7 cellular contexts compared by ENCODE assay signal in the genomic region with DNA sequence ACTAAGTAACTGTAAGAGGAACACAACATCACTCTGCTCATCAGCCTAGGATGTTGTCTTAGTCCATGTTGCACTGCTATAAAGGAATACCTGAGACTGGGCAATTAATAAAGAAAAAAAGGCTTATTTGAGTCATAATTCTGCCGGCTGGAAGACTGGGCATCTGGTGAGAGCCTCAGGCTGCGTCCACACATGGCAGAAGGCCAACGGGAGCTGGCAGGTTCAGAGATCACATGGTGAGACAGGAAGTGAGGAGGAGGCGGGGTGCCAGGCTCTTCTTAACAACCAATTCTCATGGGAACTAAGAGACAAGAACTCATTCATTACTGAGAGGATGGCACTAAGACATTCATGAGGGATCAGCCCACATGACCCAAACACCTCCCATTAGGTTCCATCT. TPM values are rescaled to one million over a fixed set of nuclear protein-coding genes. Genes with fewer than 3 reads are reported as not detected.
DNase-seq lines count a peak whose midpoint lies in the region; ATAC-seq and TF ChIP-seq lines count a peak whose summit lies in the region.

No MANE protein-coding gene starts in this region.

- TF ChIP-seq POLR2A in suprapubic skin (IDR thresholded peaks at IDR 0.05): no peak

- TF ChIP-seq CTCF in suprapubic skin (IDR thresholded peaks at IDR 0.05): no peak

- H3K27ac ChIP-seq in suprapubic skin: no peak overlapping the region

- TF ChIP-seq EP300 in suprapubic skin (IDR thresholded peaks at IDR 0.05): no peak

- H3K36me3 ChIP-seq in suprapubic skin: peaks cover 76% of the 10 kb centered on the region

- H3K4me1 ChIP-seq in suprapubic skin: peaks cover 6% of the 10 kb centered on the region

- H3K9me3 ChIP-seq in suprapubic skin: no peaks in the 10 kb centered on the region

- no peaks in the 10 kb centered on the region for H3K27me3 ChIP-seq in suprapubic skin

- 31% methylated on average over 4 of the region's 4 CpGs for WGBS in suprapubic skin

- peak; percentile 96 for ATAC-seq in left cardiac atrium
- ATAC-seq in HG03439 (IDR thresholded peaks at IDR 0.05; ENCODE audit: unreplicated experiment): no peak
- ATAC-seq in HG03354 (IDR thresholded peaks at IDR 0.05; ENCODE audit: poor library complexity, severe bottlenecking, unreplicated experiment): no peak
- ATAC-seq in HG03342 (IDR thresholded peaks at IDR 0.05; ENCODE audit: unreplicated experiment): no peak

- DNase-seq in HT1080 (ENCODE audit: low read depth): peak; percentile 93
- DNase-seq in T1000 (lab: John Stamatoyannopoulos, UW): peak; percentile 62
- peak; percentile 89 for DNase-seq in left cardiac atrium
- peak; percentile 76 to 83 for DNase-seq in suprapubic skin (ENCODE audit: low spot score in 2 of 2)

- H3K4me3 ChIP-seq in suprapubic skin: no peak overlapping the region

- intact Hi-C loops in left cardiac atrium (cut with DNase I): loop anchor here in 1 of 2 donors (5.0 kb wide), 1 partner anchor 47 kb away; the partner anchor contains the start of gene EPG5

RNA-seq across cellular contexts. Expression of gene EPG5, which starts 46.8 kb away (rescaled TPM):
- 10.2 and 12.7 TPM in 2 replicates for total RNA-seq in HT1080 (2014; rRNA removed; shearing (Covaris generic))
- 12.1 and 14.8 TPM in 2 replicates for polyA plus RNA-seq in HT1080 (2015; cell fraction: cytosol; rRNA removed)
- 52.9 and 65.9 TPM in 2 replicates for polyA plus RNA-seq in HT1080 (2015; cell fraction: nucleus; rRNA removed)
- total RNA-seq in left cardiac atrium: 10 to 100 TPM; 19.5 to 23.3 TPM
- total RNA-seq in suprapubic skin: 100 to 1,000 TPM in 1 of 4 donors, 10 to 100 TPM in 3; 31.5 to 107 (median 53.5) TPM

Comparison
In these comparisons a context has a peak if more than half of its experiments do, and no peak if none do; other contexts are left out.
1. ATAC-seq: peak in left cardiac atrium (2 of 2); none in HG03439 (single experiment), HG03354 (single experiment) and HG03342 (single experiment).
2. Peak in every context shown above with its lines, with median percentiles within 50 percentile points of each other: DNase-seq.